ENCODE assay signal across 31 cellular contexts in genomic region chr16:81855552-81856153, GRCh38.
DNase-seq lines count a peak whose midpoint lies in the region; ATAC-seq and TF ChIP-seq lines count a peak whose summit lies in the region.
"Had no signal": no experiment of that assay in that cellular context is flagged by ENCODE, and none has a peak within 500 bp of the region (broad histone marks: within the 10 kb centered on the region; RNA-seq: fewer than 3 reads in every experiment).

No MANE protein-coding gene starts in this region.

- H3K79me2 ChIP-seq in SK-N-SH (ENCODE audit: insufficient read depth) (no peaks in the 10 kb centered on the region), Karpas-422 (ENCODE audit: low read length) (peaks cover 59% of the 10 kb centered on the region), neural progenitor cell (ENCODE audit: low read depth) (no peaks in the 10 kb centered on the region)
- H3K79me2 ChIP-seq: parathyroid adenoma had no signal

- DNase-seq in SK-N-SH (no peak), Karpas-422 (no peak), activated B cell treated with CpG ODN at 0.5 μM for 24 hours (no peak), neural progenitor cell (ENCODE audit: low spot score) (no peak), NOMO-1 (lab: John Stamatoyannopoulos, UW; ENCODE audit: unreplicated experiment in 2 of 2) (no peak), A172 (ENCODE audit: low spot score) (no peak)
- DNase-seq: activated CD4-positive, alpha-beta T cell treated with anti-CD3 and anti-CD28 coated beads for 36 hours; activated CD8-positive, alpha-beta T cell treated with anti-CD3 and anti-CD28 coated beads, Interleukin-2, amount 10 ng/mL, durations not matched to agents 7 days and 5 days; DMS79; effector CD4-positive, alpha-beta T cell; lower lobe of right lung; MV-4-11; NCI-H1436 treated with DMSO at 0.1 percent for 48 hours; NCI-H2081 treated with DMSO at 0.1 percent for 48 hours; NCI-H226; NCI-H774; small intestine; stimulated activated CD4-positive, alpha-beta T cell treated with anti-CD3 and anti-CD28 coated beads, Interleukin-1b, Interleukin-23, amount 100 ng/mL, for 48 hours; stimulated activated naive CD8-positive, alpha-beta T cell treated with anti-CD3 and anti-CD28 coated beads, Interleukin-15, amount 100 ng/mL, for 72 hours; T-helper 2 cell had no signal

- H3K4me2 ChIP-seq in SK-N-SH (no peak overlapping the region), Karpas-422 (ENCODE audit: low read depth, low read length, poor library complexity, severe bottlenecking) (no peak overlapping the region), neural progenitor cell (no peak overlapping the region)

- H3F3A ChIP-seq in SK-N-SH (replicated peaks; ENCODE audit: insufficient read depth), result no peaks in the 10 kb centered on the region
- no peaks in the 10 kb centered on the region for H3F3A ChIP-seq in neural progenitor cell (ENCODE audit: low read depth)

- H3K36me3 ChIP-seq in SK-N-SH (replicated peaks in 1 of 2; ENCODE audit: control insufficient read depth in 1 of 2, insufficient read depth in 2 of 2, low read length in 1 of 2) (no peaks in the 10 kb centered on the region), Karpas-422 (ENCODE audit: insufficient read depth, low read length) (peaks cover 79% of the 10 kb centered on the region), neural progenitor cell (no peaks in the 10 kb centered on the region)
- H3K36me3 ChIP-seq: breast epithelium, gastroesophageal sphincter, HAP-1 had no signal

- ATAC-seq in SK-N-SH treated with all-trans-retinoic acid at 6 μM for 48 hours, result no peak
- ATAC-seq in activated B cell treated with CpG ODN at 0.5 μM for 24 hours (ENCODE audit: low read depth), result no peak
- no peak for ATAC-seq in GM21737 (IDR thresholded peaks at IDR 0.05; ENCODE audit: unreplicated experiment)
- ATAC-seq: activated CD4-positive, alpha-beta T cell treated with anti-CD3 and anti-CD28 coated beads for 36 hours; activated CD8-positive, alpha-beta T cell treated with anti-CD3 and anti-CD28 coated beads, Interleukin-2, amount 10 ng/mL, durations not matched to agents 7 days and 5 days; activated T-helper 17 cell treated with anti-CD3 and anti-CD28 coated beads, Interleukin-2, amount 50 U/mL, for 72 hours; gastroesophageal sphincter; lower lobe of right lung; stimulated activated naive CD8-positive, alpha-beta T cell treated with anti-CD3 and anti-CD28 coated beads, Interleukin-15, amount 100 ng/mL, for 72 hours had no signal

- H3K9ac ChIP-seq in SK-N-SH (no peak overlapping the region), Karpas-422 (ENCODE audit: low read length) (0 out of 2 replicates have a peak overlapping the region, but pooled peaks have one; percentile 2), neural progenitor cell (no peak overlapping the region)
- H3K9ac ChIP-seq: parathyroid adenoma had no signal

- H3K9me2 ChIP-seq in SK-N-SH (no peaks in the 10 kb centered on the region), Karpas-422 (replicated peaks; ENCODE audit: insufficient read depth, low read length) (no peaks in the 10 kb centered on the region)

- no peak for TF ChIP-seq CTCF in SK-N-SH (IDR thresholded peaks at IDR 0.05)
- TF ChIP-seq CTCF in activated B cell treated with CpG ODN at 0.5 μM for 24 hours (IDR thresholded peaks at IDR 0.05), result no peak
- TF ChIP-seq CTCF in neural progenitor cell (IDR thresholded peaks at IDR 0.05), result peak; percentile 16

- H3K27ac Mint-ChIP-seq in activated B cell treated with CpG ODN at 0.5 μM for 24 hours, result peak overlapping the region; percentile 71
- no peak overlapping the region for H3K27ac Mint-ChIP-seq in neural progenitor cell
- H3K27ac Mint-ChIP-seq: activated CD4-positive, alpha-beta T cell treated with anti-CD3 and anti-CD28 coated beads for 36 hours; activated CD8-positive, alpha-beta T cell treated with anti-CD3 and anti-CD28 coated beads, Interleukin-2, amount 10 ng/mL, durations not matched to agents 7 days and 5 days; activated naive CD4-positive, alpha-beta T cell treated with anti-CD3 and anti-CD28 coated beads, Interleukin-2, amount 50 U/mL, for 24 hours; activated T-helper 17 cell treated with anti-CD3 and anti-CD28 coated beads, Interleukin-2, amount 50 U/mL, for 72 hours; stimulated activated naive CD8-positive, alpha-beta T cell treated with anti-CD3 and anti-CD28 coated beads, Interleukin-15, amount 100 ng/mL, for 72 hours had no signal

- H3K9me3 ChIP-seq in SK-N-SH (no peaks in the 10 kb centered on the region), Karpas-422 (ENCODE audit: low read length) (no peaks in the 10 kb centered on the region), neural progenitor cell (ENCODE audit: low read depth) (no peaks in the 10 kb centered on the region)
- H3K9me3 ChIP-seq: breast epithelium, gastroesophageal sphincter, HAP-1, lower lobe of right lung, thoracic aorta had no signal

- WGBS in SK-N-SH (ENCODE audit: low lambda C conversion rate), result 52% methylated on average over 8 of the region's 8 CpGs

- H3K4me1 ChIP-seq in SK-N-SH (ENCODE audit: control insufficient read depth in 1 of 2, insufficient read depth in 2 of 2, low read depth in 1 of 2, low read length in 1 of 2) (no peaks in the 10 kb centered on the region), Karpas-422 (ENCODE audit: low read length) (peaks cover 96% of the 10 kb centered on the region), neural progenitor cell (no peaks in the 10 kb centered on the region)
- H3K4me1 ChIP-seq: breast epithelium, gastroesophageal sphincter, HAP-1, lower lobe of right lung, parathyroid adenoma had no signal

- H3K27me3 Mint-ChIP-seq in activated B cell treated with CpG ODN at 0.5 μM for 24 hours (no peaks in the 10 kb centered on the region), neural progenitor cell (ENCODE audit: insufficient read depth, low read depth) (peaks cover 3% of the 10 kb centered on the region)

- H3K27me3 ChIP-seq in SK-N-SH (ENCODE audit: insufficient read depth) (peaks cover 5% of the 10 kb centered on the region; the same call in 1 of the 2 replicates), Karpas-422 (ENCODE audit: low read length) (no peaks in the 10 kb centered on the region), neural progenitor cell (no peaks in the 10 kb centered on the region)
- H3K27me3 ChIP-seq: breast epithelium had no signal

- H3K4me3 Mint-ChIP-seq in activated B cell treated with CpG ODN at 0.5 μM for 24 hours (no peak overlapping the region), neural progenitor cell (no peak overlapping the region)
- H3K4me3 Mint-ChIP-seq: activated CD4-positive, alpha-beta T cell treated with anti-CD3 and anti-CD28 coated beads for 36 hours; activated CD8-positive, alpha-beta T cell treated with anti-CD3 and anti-CD28 coated beads, Interleukin-2, amount 10 ng/mL, durations not matched to agents 7 days and 5 days; activated naive CD4-positive, alpha-beta T cell treated with anti-CD3 and anti-CD28 coated beads, Interleukin-2, amount 50 U/mL, for 24 hours; activated T-helper 17 cell treated with anti-CD3 and anti-CD28 coated beads, Interleukin-2, amount 50 U/mL, for 72 hours; stimulated activated naive CD8-positive, alpha-beta T cell treated with anti-CD3 and anti-CD28 coated beads, Interleukin-15, amount 100 ng/mL, for 72 hours had no signal

- H3K4me1 Mint-ChIP-seq in activated B cell treated with CpG ODN at 0.5 μM for 24 hours, result peaks cover 64% of the 10 kb centered on the region
- no peaks in the 10 kb centered on the region for H3K4me1 Mint-ChIP-seq in neural progenitor cell
- H3K4me1 Mint-ChIP-seq: activated CD4-positive, alpha-beta T cell treated with anti-CD3 and anti-CD28 coated beads for 36 hours; activated naive CD4-positive, alpha-beta T cell treated with anti-CD3 and anti-CD28 coated beads, Interleukin-2, amount 50 U/mL, for 24 hours; activated T-helper 17 cell treated with anti-CD3 and anti-CD28 coated beads, Interleukin-2, amount 50 U/mL, for 72 hours; stimulated activated naive CD8-positive, alpha-beta T cell treated with anti-CD3 and anti-CD28 coated beads, Interleukin-15, amount 100 ng/mL, for 72 hours had no signal

- POLR2A ChIA-PET in SK-N-SH (lab: Yijun Ruan, JAX) (no interaction called here), activated B cell treated with CpG ODN at 0.5 μM for 24 hours (lab: Charles Lee) (interaction anchor here (1.3 to 1.5 kb wide), 2 partner anchors 32 to 39 kb away, joined by 3 read pairs; no protein-coding TSS in a partner anchor)

- CTCF ChIA-PET in SK-N-SH (lab: Yijun Ruan, JAX), result interaction anchor here (0.6 to 2.9 kb wide), 3 partner anchors 19 to 82 kb away, joined by 3 to 19 read pairs (median 6); no protein-coding TSS in a partner anchor
- CTCF ChIA-PET in activated B cell treated with CpG ODN at 0.5 μM for 24 hours (lab: Charles Lee), result interaction anchor here (1.2 to 1.9 kb wide), 6 partner anchors 13 to 51 kb away, joined by 3 to 8 read pairs (median 4); no protein-coding TSS in a partner anchor

- no peak for TF ChIP-seq EP300 in SK-N-SH (IDR thresholded peaks at IDR 0.05; ENCODE audit: borderline replicate concordance in 1 of 2, low read depth in 1 of 2, low read length in 1 of 2)

- no peaks in the 10 kb centered on the region for H3K9me3 Mint-ChIP-seq in activated B cell treated with CpG ODN at 0.5 μM for 24 hours
- peaks cover 2% of the 10 kb centered on the region for H3K9me3 Mint-ChIP-seq in neural progenitor cell
- H3K9me3 Mint-ChIP-seq: activated naive CD4-positive, alpha-beta T cell treated with anti-CD3 and anti-CD28 coated beads, Interleukin-2, amount 50 U/mL, for 24 hours; activated T-helper 17 cell treated with anti-CD3 and anti-CD28 coated beads, Interleukin-2, amount 50 U/mL, for 72 hours; stimulated activated naive CD8-positive, alpha-beta T cell treated with anti-CD3 and anti-CD28 coated beads, Interleukin-15, amount 100 ng/mL, for 72 hours had no signal

- H3K27ac ChIP-seq in SK-N-SH (ENCODE audit: low read depth in 2 of 2, low read length in 1 of 2) (no peak overlapping the region), Karpas-422 (ENCODE audit: low read length) (peak overlapping the region; percentile 98), neural progenitor cell (no peak overlapping the region)
- H3K27ac ChIP-seq: 22Rv1, breast epithelium, C4-2B, gastroesophageal sphincter, lower lobe of right lung, parathyroid adenoma, thoracic aorta had no signal

- H2AFZ ChIP-seq in SK-N-SH (ENCODE audit: low read depth), result no peak overlapping the region
- no peak overlapping the region for H2AFZ ChIP-seq in Karpas-422 (ENCODE audit: low read length)
- H2AFZ ChIP-seq in neural progenitor cell (replicated peaks), result no peak overlapping the region
- H2AFZ ChIP-seq: parathyroid adenoma had no signal

- H4K20me1 ChIP-seq in SK-N-SH (ENCODE audit: insufficient read depth) (no peaks in the 10 kb centered on the region), Karpas-422 (ENCODE audit: insufficient read depth, low read depth, low read length) (peaks cover 29% of the 10 kb centered on the region; the same call in 1 of the 2 replicates), neural progenitor cell (ENCODE audit: low read depth) (no peaks in the 10 kb centered on the region)

- H3K36me3 Mint-ChIP-seq in activated B cell treated with CpG ODN at 0.5 μM for 24 hours (ENCODE audit: low read depth) (peaks cover 86% of the 10 kb centered on the region), neural progenitor cell (no peaks in the 10 kb centered on the region)
- H3K36me3 Mint-ChIP-seq: activated naive CD4-positive, alpha-beta T cell treated with anti-CD3 and anti-CD28 coated beads, Interleukin-2, amount 50 U/mL, for 24 hours had no signal

- TF ChIP-seq RAD21 in SK-N-SH (IDR thresholded peaks at IDR 0.05; ENCODE audit: low read length), result no peak

- H3K4me3 ChIP-seq in SK-N-SH (ENCODE audit: low read depth in 2 of 2, low read length in 1 of 2) (no peak overlapping the region), Karpas-422 (ENCODE audit: low read length) (no peak overlapping the region), neural progenitor cell (no peak overlapping the region)
- H3K4me3 ChIP-seq: breast epithelium, gastroesophageal sphincter, HAP-1, lower lobe of right lung, thoracic aorta had no signal

- intact Hi-C loops in activated B cell treated with CpG ODN at 0.5 μM for 24 hours (cut with micrococcal nuclease), result no loop called here
